1 cellular context compared by ENCODE assay signal in genomic region chr1:9428601-9429368, GRCh38.
TF ChIP-seq lines count a peak whose summit lies in the region.

No MANE protein-coding gene starts in this region.

TF ChIP-seq in HepG2, 621 proteins besides CTCF, POLR2A, EP300 and RAD21 (continued from another document and continues in another):
- TF ChIP-seq ZBTB40 (IDR thresholded peaks at IDR 0.05) (no peak), ZBTB40 (CRISPR knock-in tag; IDR thresholded peaks at IDR 0.05) (no peak), ZNF275 (CRISPR knock-in tag; IDR thresholded peaks at IDR 0.05; ENCODE audit: borderline replicate concordance) (no peak), ZNF784 (CRISPR knock-in tag; IDR thresholded peaks at IDR 0.05; ENCODE audit: borderline replicate concordance) (peak; percentile 73; the same call in 1 of the 2 replicates), ZNF780A (CRISPR knock-in tag; IDR thresholded peaks at IDR 0.05) (no peak), ZNF749 (CRISPR knock-in tag; IDR thresholded peaks at IDR 0.05; ENCODE audit: borderline replicate concordance) (no peak), CAMTA2 (CRISPR knock-in tag; IDR thresholded peaks at IDR 0.05; ENCODE audit: borderline replicate concordance) (no peak), NFE2L2 (IDR thresholded peaks at IDR 0.05; ENCODE audit: low read length) (no peak), ZFYVE20 (CRISPR knock-in tag; IDR thresholded peaks at IDR 0.05; ENCODE audit: borderline replicate concordance, low read depth) (no peak), ZNF761 (CRISPR knock-in tag; conservative IDR thresholded peaks at IDR 0.05) (no peak), IKZF4 (CRISPR knock-in tag; IDR thresholded peaks at IDR 0.05; ENCODE audit: borderline replicate concordance, low read depth, not compliant biosample characterization) (peak; percentile 65), DRAP1 (CRISPR knock-in tag; IDR thresholded peaks at IDR 0.05) (peak; percentile 59), ZSCAN31 (CRISPR knock-in tag; IDR thresholded peaks at IDR 0.05; ENCODE audit: low read depth) (no peak; the same call in 1 of the 2 replicates), ZSCAN9 (CRISPR knock-in tag; IDR thresholded peaks at IDR 0.05; ENCODE audit: borderline replicate concordance) (no peak), SIX4 (CRISPR knock-in tag; IDR thresholded peaks at IDR 0.05) (peak; percentile 47; the same call in 1 of the 2 replicates), KDM2A (CRISPR knock-in tag; IDR thresholded peaks at IDR 0.05; ENCODE audit: borderline replicate concordance, low read depth) (peak; percentile 88), ARID3A (IDR thresholded peaks at IDR 0.05; ENCODE audit: low read depth, low read length) (no peak), RELA (CRISPR knock-in tag; IDR thresholded peaks at IDR 0.05) (no peak), TEAD2 (CRISPR knock-in tag; IDR thresholded peaks at IDR 0.05) (no peak), MED1 (CRISPR knock-in tag; IDR thresholded peaks at IDR 0.05) (peak; percentile 89), MNT (IDR thresholded peaks at IDR 0.05) (peak; percentile 66), SKIL (CRISPR knock-in tag; IDR thresholded peaks at IDR 0.05; ENCODE audit: borderline replicate concordance) (no peak), ZFP91 (CRISPR knock-in tag; IDR thresholded peaks at IDR 0.05; ENCODE audit: borderline replicate concordance) (peak; percentile 96), FOXJ3 (CRISPR knock-in tag; IDR thresholded peaks at IDR 0.05; ENCODE audit: borderline replicate concordance) (peak; percentile 54; the same call in 1 of the 2 replicates), ZGPAT (CRISPR knock-in tag; IDR thresholded peaks at IDR 0.05) (peak; percentile 89), ZBTB1 (CRISPR knock-in tag; IDR thresholded peaks at IDR 0.05; ENCODE audit: borderline replicate concordance) (no peak), RXRB (CRISPR knock-in tag; IDR thresholded peaks at IDR 0.05; ENCODE audit: borderline replicate concordance) (peak; percentile 66), MTF2 (CRISPR knock-in tag; IDR thresholded peaks at IDR 0.05; ENCODE audit: borderline replicate concordance) (no peak), EEA1 (CRISPR knock-in tag; IDR thresholded peaks at IDR 0.05; ENCODE audit: borderline replicate concordance) (no peak), ZNF850 (CRISPR knock-in tag; conservative IDR thresholded peaks at IDR 0.05) (no peak), ZBTB33 (CRISPR knock-in tag; IDR thresholded peaks at IDR 0.05) (0 out of 2 replicates have a peak, but pooled peaks have one; percentile 28), TP53 (CRISPR knock-in tag; conservative IDR thresholded peaks at IDR 0.05) (0 out of 2 replicates have a peak, but pooled peaks have one; percentile 31), ZNF484 (CRISPR knock-in tag; IDR thresholded peaks at IDR 0.05; ENCODE audit: borderline replicate concordance, low read depth) (no peak), ZNF10 (CRISPR knock-in tag; IDR thresholded peaks at IDR 0.05; ENCODE audit: borderline replicate concordance, low read depth) (no peak), FOXK1 (CRISPR knock-in tag; IDR thresholded peaks at IDR 0.05; ENCODE audit: borderline replicate concordance, low read depth) (peak; percentile 96; the same call in 1 of the 2 replicates)
